Comparison of ENCODE assay signal across 36 cellular contexts in genomic region chr2:146547236-146547635, GRCh38.
"Had no signal": no experiment of that assay in that cellular context is flagged by ENCODE, and none has a peak within 500 bp of the region (broad histone marks: within the 10 kb centered on the region; RNA-seq: fewer than 3 reads in every experiment).

No MANE protein-coding gene starts in this region.

- H3K4me3 ChIP-seq: ascending aorta, cardiac muscle cell had no signal

- H3K36me3 Mint-ChIP-seq: activated CD4-positive, alpha-beta memory T cell treated with anti-CD3 and anti-CD28 coated beads for 36 hours; activated naive CD4-positive, alpha-beta T cell treated with anti-CD3 and anti-CD28 coated beads, Interleukin-2, amount 50 U/mL, for 72 hours; activated naive CD8-positive, alpha-beta T cell treated with anti-CD3 and anti-CD28 coated beads, Interleukin-2, amount 10 ng/mL, durations not matched to agents 7 days and 5 days; brain had no signal

- H3K27me3 ChIP-seq: ascending aorta, cardiac muscle cell had no signal

- H3K36me3 ChIP-seq: ascending aorta, cardiac muscle cell had no signal

- H3K4me3 Mint-ChIP-seq: activated B cell treated with CpG ODN at 0.5 μM for 24 hours; activated CD4-positive, alpha-beta memory T cell treated with anti-CD3 and anti-CD28 coated beads for 36 hours; activated CD4-positive, alpha-beta T cell treated with anti-CD3 and anti-CD28 coated beads, Interleukin-2, amount 10 ng/mL, durations not matched to agents 24 days and 14 days; activated CD8-positive, alpha-beta T cell treated with anti-CD3 and anti-CD28 coated beads for 36 hours; activated naive CD4-positive, alpha-beta T cell treated with anti-CD3 and anti-CD28 coated beads for 36 hours; activated naive CD8-positive, alpha-beta T cell treated with anti-CD3 and anti-CD28 coated beads, Interleukin-2, amount 10 ng/mL, durations not matched to agents 7 days and 5 days; activated naive CD8-positive, alpha-beta T cell treated with anti-CD3 and anti-CD28 coated beads, Interleukin-2, amount 50 U/mL, for 24 hours; activated T-cell treated with anti-CD3 and anti-CD28 coated beads, Interleukin-2, amount 50 U/mL, for 4 hours; activated T-cell treated with anti-CD3 and anti-CD28 coated beads, Interleukin-2, amount 50 U/mL, for 72 hours; activated T-helper 1 cell treated with anti-CD3 and anti-CD28 coated beads, Interleukin-12 subunit alpha, Interleukin-12 subunit beta, Interleukin-2, Interleukin-4 antibody, amounts not matched to agents 30 ng/mL and 10 ng/mL and 1 ng/mL, durations not matched to agents 14 hours and 24 hours and 36 hours; activated T-helper 17 cell treated with anti-CD3 and anti-CD28 coated beads, Interleukin-2, amount 50 U/mL, for 72 hours; brain; central memory CD8-positive, alpha-beta T cell; T-helper 1 cell treated with Interleukin-12 subunit alpha and Interleukin-12 subunit beta and Interleukin-4 antibody, amounts not matched to agents 30 μg/mL and 1 μg/mL, for 36 hours; T-helper 2 cell treated with Interferon-gamma antibody and Interleukin-4, amounts not matched to agents 5 μg/mL and 100 μg/mL, for 36 hours had no signal

- H3K4me1 ChIP-seq: ascending aorta had no signal

- DNase-seq: activated B cell treated with CpG ODN at 0.5 μM for 24 hours; activated CD4-positive, alpha-beta memory T cell treated with anti-CD3 and anti-CD28 coated beads for 36 hours; activated CD4-positive, alpha-beta T cell treated with anti-CD3 and anti-CD28 coated beads for 4 hours; activated CD4-positive, alpha-beta T cell treated with anti-CD3 and anti-CD28 coated beads, Interleukin-2, amount 10 ng/mL, durations not matched to agents 24 days and 14 days; activated CD4-positive, alpha-beta T cell treated with anti-CD3 and anti-CD28 coated beads, Interleukin-2, amount 50 U/mL, for 1 hour; activated CD4-positive, alpha-beta T cell treated with anti-CD3 and anti-CD28 coated beads, Interleukin-2, amount 50 U/mL, for 4 hours; activated CD4-positive, CD25-positive, alpha-beta regulatory T cell treated with anti-CD3 and anti-CD28 coated beads, Interleukin-2, amount 50 U/mL, for 72 hours; activated CD8-positive, alpha-beta memory T cell treated with anti-CD3 and anti-CD28 coated beads, Interleukin-2, amount 50 U/mL, for 4 hours; activated CD8-positive, alpha-beta T cell treated with anti-CD3 and anti-CD28 coated beads for 36 hours; activated effector memory CD4-positive, alpha-beta T cell treated with anti-CD3 and anti-CD28 coated beads, Interleukin-2, amount 50 U/mL, for 16 hours; activated gamma-delta T cell treated with Interleukin-2 at 50 U/mL for 16 hours; activated naive CD4-positive, alpha-beta T cell; activated naive CD4-positive, alpha-beta T cell treated with anti-CD3 and anti-CD28 coated beads for 36 hours; activated naive CD4-positive, alpha-beta T cell treated with anti-CD3 and anti-CD28 coated beads, Interleukin-2, amount 50 U/mL, for 16 hours; activated naive CD8-positive, alpha-beta T cell treated with anti-CD3 and anti-CD28 coated beads, Interleukin-2, amount 10 ng/mL, durations not matched to agents 7 days and 5 days; activated naive CD8-positive, alpha-beta T cell treated with anti-CD3 and anti-CD28 coated beads, Interleukin-2, amount 50 U/mL, for 24 hours; activated T-cell treated with anti-CD3 and anti-CD28 coated beads for 4 hours; activated T-cell treated with anti-CD3 and anti-CD28 coated beads, Interleukin-2, amount 50 U/mL, for 1 hour; activated T-cell treated with anti-CD3 and anti-CD28 coated beads, Interleukin-2, amount 50 U/mL, for 4 hours; activated T-cell treated with anti-CD3 and anti-CD28 coated beads, Interleukin-2, amount 50 U/mL, for 72 hours; amygdala; anterior cingulate cortex; caudate nucleus; T-helper 1 cell; T-helper 2 cell; T-helper 9 cell had no signal

- H3K27me3 Mint-ChIP-seq: activated B cell treated with CpG ODN at 0.5 μM for 24 hours; activated CD4-positive, alpha-beta memory T cell treated with anti-CD3 and anti-CD28 coated beads for 36 hours; activated CD4-positive, alpha-beta T cell treated with anti-CD3 and anti-CD28 coated beads, Interleukin-2, amount 10 ng/mL, durations not matched to agents 24 days and 14 days; activated CD8-positive, alpha-beta T cell treated with anti-CD3 and anti-CD28 coated beads for 36 hours; activated naive CD8-positive, alpha-beta T cell treated with anti-CD3 and anti-CD28 coated beads, Interleukin-2, amount 10 ng/mL, durations not matched to agents 7 days and 5 days; activated naive CD8-positive, alpha-beta T cell treated with anti-CD3 and anti-CD28 coated beads, Interleukin-2, amount 50 U/mL, for 24 hours; activated T-helper 17 cell treated with anti-CD3 and anti-CD28 coated beads, Interleukin-2, amount 50 U/mL, for 72 hours; central memory CD8-positive, alpha-beta T cell had no signal

- H3K27ac Mint-ChIP-seq: activated B cell treated with CpG ODN at 0.5 μM for 24 hours; activated CD4-positive, alpha-beta memory T cell treated with anti-CD3 and anti-CD28 coated beads for 36 hours; activated CD4-positive, alpha-beta T cell treated with anti-CD3 and anti-CD28 coated beads, Interleukin-2, amount 10 ng/mL, durations not matched to agents 24 days and 14 days; activated CD8-positive, alpha-beta T cell treated with anti-CD3 and anti-CD28 coated beads for 36 hours; activated naive CD4-positive, alpha-beta T cell treated with anti-CD3 and anti-CD28 coated beads for 36 hours; activated naive CD4-positive, alpha-beta T cell treated with anti-CD3 and anti-CD28 coated beads, Interleukin-2, amount 50 U/mL, for 72 hours; activated naive CD8-positive, alpha-beta T cell treated with anti-CD3 and anti-CD28 coated beads, Interleukin-2, amount 10 ng/mL, durations not matched to agents 7 days and 5 days; activated naive CD8-positive, alpha-beta T cell treated with anti-CD3 and anti-CD28 coated beads, Interleukin-2, amount 50 U/mL, for 24 hours; activated T-cell treated with anti-CD3 and anti-CD28 coated beads, Interleukin-2, amount 50 U/mL, for 72 hours; activated T-helper 1 cell treated with anti-CD3 and anti-CD28 coated beads, Interleukin-12 subunit alpha, Interleukin-12 subunit beta, Interleukin-2, Interleukin-4 antibody, amounts not matched to agents 30 ng/mL and 10 ng/mL and 1 ng/mL, durations not matched to agents 14 hours and 24 hours and 36 hours; activated T-helper 17 cell treated with anti-CD3 and anti-CD28 coated beads, Interleukin-2, amount 50 U/mL, for 72 hours; brain; T-helper 1 cell treated with Interleukin-12 subunit alpha and Interleukin-12 subunit beta and Interleukin-4 antibody, amounts not matched to agents 30 μg/mL and 1 μg/mL, for 36 hours; T-helper 2 cell treated with Interferon-gamma antibody and Interleukin-4, amounts not matched to agents 5 μg/mL and 100 μg/mL, for 36 hours had no signal

- H3K9me3 Mint-ChIP-seq: activated B cell treated with CpG ODN at 0.5 μM for 24 hours; activated CD4-positive, alpha-beta T cell treated with anti-CD3 and anti-CD28 coated beads, Interleukin-2, amount 10 ng/mL, durations not matched to agents 24 days and 14 days; activated naive CD8-positive, alpha-beta T cell treated with anti-CD3 and anti-CD28 coated beads, Interleukin-2, amount 10 ng/mL, durations not matched to agents 7 days and 5 days; activated naive CD8-positive, alpha-beta T cell treated with anti-CD3 and anti-CD28 coated beads, Interleukin-2, amount 50 U/mL, for 24 hours; activated T-cell treated with anti-CD3 and anti-CD28 coated beads, Interleukin-2, amount 50 U/mL, for 72 hours; activated T-helper 1 cell treated with anti-CD3 and anti-CD28 coated beads, Interleukin-12 subunit alpha, Interleukin-12 subunit beta, Interleukin-2, Interleukin-4 antibody, amounts not matched to agents 30 ng/mL and 10 ng/mL and 1 ng/mL, durations not matched to agents 14 hours and 24 hours and 36 hours; activated T-helper 17 cell treated with anti-CD3 and anti-CD28 coated beads, Interleukin-2, amount 50 U/mL, for 72 hours; brain; central memory CD8-positive, alpha-beta T cell; T-helper 1 cell treated with Interleukin-12 subunit alpha and Interleukin-12 subunit beta and Interleukin-4 antibody, amounts not matched to agents 30 μg/mL and 1 μg/mL, for 36 hours; T-helper 2 cell treated with Interferon-gamma antibody and Interleukin-4, amounts not matched to agents 5 μg/mL and 100 μg/mL, for 36 hours had no signal

- H3K27ac ChIP-seq: ascending aorta, cardiac muscle cell, VCaP had no signal

- H3K9me3 ChIP-seq: ascending aorta had no signal

- H3K4me1 Mint-ChIP-seq: activated B cell treated with CpG ODN at 0.5 μM for 24 hours; activated CD4-positive, alpha-beta T cell treated with anti-CD3 and anti-CD28 coated beads, Interleukin-2, amount 10 ng/mL, durations not matched to agents 24 days and 14 days; activated naive CD8-positive, alpha-beta T cell treated with anti-CD3 and anti-CD28 coated beads, Interleukin-2, amount 10 ng/mL, durations not matched to agents 7 days and 5 days; activated naive CD8-positive, alpha-beta T cell treated with anti-CD3 and anti-CD28 coated beads, Interleukin-2, amount 50 U/mL, for 24 hours; activated T-helper 17 cell treated with anti-CD3 and anti-CD28 coated beads, Interleukin-2, amount 50 U/mL, for 72 hours; brain; central memory CD8-positive, alpha-beta T cell had no signal
